Comparison of ENCODE assay signal across 15 cellular contexts in genomic region chr11:76663912-76664440, GRCh38. TPM values are rescaled to one million over a fixed set of nuclear protein-coding genes. Genes with fewer than 3 reads are reported as not detected.
DNase-seq lines count a peak whose midpoint lies in the region; ATAC-seq, FAIRE-seq and TF ChIP-seq lines count a peak whose summit lies in the region.
"Had no signal": no experiment of that assay in that cellular context is flagged by ENCODE, and none has a peak within 500 bp of the region (broad histone marks: within the 10 kb centered on the region; RNA-seq: fewer than 3 reads in every experiment).

No MANE protein-coding gene starts in this region.

- no peak for FAIRE-seq in D721Med (lab: Jason Lieb, UNC)
- FAIRE-seq: G401.6 had no signal

- ATAC-seq in left cardiac atrium (no peak), HG02970 (IDR thresholded peaks at IDR 0.05; ENCODE audit: low FRiP score, unreplicated experiment) (no peak), GM23338 (no peak)

- no peaks in the 10 kb centered on the region for H3K9me3 Mint-ChIP-seq in GM23338

- H3K9me3 ChIP-seq in Peyer's patch (no peaks in the 10 kb centered on the region), sigmoid colon (no peaks in the 10 kb centered on the region)
- H3K9me3 ChIP-seq: colonic mucosa had no signal

- peaks cover 10% of the 10 kb centered on the region for H3K27me3 Mint-ChIP-seq in GM23338 (ENCODE audit: insufficient read depth, low read depth, poor library complexity)

- H3K27me3 ChIP-seq in Peyer's patch (no peaks in the 10 kb centered on the region), sigmoid colon (peaks cover 0 to 3% (median 0%) of the 10 kb centered on the region in 3 donors), GM23338 (ENCODE audit: insufficient read depth) (no peaks in the 10 kb centered on the region)
- H3K27me3 ChIP-seq: colonic mucosa had no signal

- H3F3A ChIP-seq in GM23338 (replicated peaks; ENCODE audit: low read depth), result no peaks in the 10 kb centered on the region

- no peak overlapping the region for H3K4me2 ChIP-seq in GM23338

- no peak overlapping the region for H3K4me3 Mint-ChIP-seq in GM23338

- H3K4me3 ChIP-seq in Peyer's patch (no peak overlapping the region), sigmoid colon (no peak overlapping the region), GM23338 (no peak overlapping the region)
- H3K4me3 ChIP-seq: colonic mucosa, GM12878 had no signal

- H3K36me3 ChIP-seq in Peyer's patch, result no peaks in the 10 kb centered on the region
- H3K36me3 ChIP-seq in sigmoid colon, result no peaks in the 10 kb centered on the region
- H3K36me3 ChIP-seq in GM23338 (ENCODE audit: insufficient read depth), result no peaks in the 10 kb centered on the region
- H3K36me3 ChIP-seq: colonic mucosa had no signal

- H3K4me1 ChIP-seq in Peyer's patch (peaks cover 0 to 8% (median 6%) of the 10 kb centered on the region in 4 donors), sigmoid colon (peaks cover 0 to 5% (median 1%) of the 10 kb centered on the region in 4 donors), GM23338 (ENCODE audit: insufficient read depth) (no peaks in the 10 kb centered on the region; the same call in 1 of the 2 replicates)
- H3K4me1 ChIP-seq: colonic mucosa had no signal

- H3K27ac ChIP-seq in Peyer's patch, result peak overlapping the region in 1 of 4 donors; percentile 39
- H3K27ac ChIP-seq in sigmoid colon, result no peak overlapping the region
- no peak overlapping the region for H3K27ac ChIP-seq in GM23338 (ENCODE audit: low read depth)
- H3K27ac ChIP-seq: colonic mucosa had no signal

- TF ChIP-seq EP300 in sigmoid colon (IDR thresholded peaks at IDR 0.05), result no peak

- H3K9me2 ChIP-seq in GM23338 (ENCODE audit: insufficient read depth), result no peaks in the 10 kb centered on the region

- no peak overlapping the region for H2AFZ ChIP-seq in GM23338

- WGBS in sigmoid colon, 2 donors, result 88 to 91% methylated on average over 7 of the region's 7 CpGs

- TF ChIP-seq POLR2A in Peyer's patch (IDR thresholded peaks at IDR 0.05), result no peak
- no peak for TF ChIP-seq POLR2A in sigmoid colon (IDR thresholded peaks at IDR 0.05)
- TF ChIP-seq POLR2A in erythroblast (IDR thresholded peaks at IDR 0.05; ENCODE audit: low read length), result no peak

- H3K27ac Mint-ChIP-seq in GM23338, result no peak overlapping the region

- H3K79me2 ChIP-seq in GM23338 (replicated peaks; ENCODE audit: insufficient read depth), result no peaks in the 10 kb centered on the region

- intact Hi-C loops in left cardiac atrium (cut with DNase I) (loop anchor here in 1 of 2 donors (10.0 kb wide), 1 partner anchor 49 kb away; no protein-coding TSS in a partner anchor), sigmoid colon (cut with DNase I) (no loop called here)

- peaks cover 27% of the 10 kb centered on the region for H3K4me1 Mint-ChIP-seq in GM23338

- TF ChIP-seq CTCF in D721Med (IDR thresholded peaks at IDR 0.05; ENCODE audit: insufficient read depth, missing control alignments) (no peak), Peyer's patch (IDR thresholded peaks at IDR 0.05) (no peak), sigmoid colon (IDR thresholded peaks at IDR 0.05) (no peak), GM23338 (conservative IDR thresholded peaks at IDR 0.05; ENCODE audit: low read depth in 2 of 2) (no peak)

- DNase-seq in D721Med (ENCODE audit: insufficient read length, low spot score), result peak; percentile 8
- peak in 2 of 3 donors; percentile 23 to 30 for DNase-seq in Peyer's patch
- DNase-seq in left cardiac atrium, result peak; percentile 11
- peak; percentile 41 for DNase-seq in sigmoid colon
- DNase-seq in GM23338 (ENCODE audit: low spot score), result no peak
- no peak for DNase-seq in T1000 (lab: John Stamatoyannopoulos, UW)
- no peak for DNase-seq in erythroblast (lab: John Stamatoyannopoulos, UW)
- DNase-seq: activated CD8-positive, alpha-beta memory T cell treated with anti-CD3 and anti-CD28 coated beads, Interleukin-2, amount 50 U/mL, for 48 hours; colonic mucosa; foreskin fibroblast; NCI-H1417; nucleus accumbens had no signal

- H3K36me3 Mint-ChIP-seq in GM23338 (ENCODE audit: low read depth), result no peaks in the 10 kb centered on the region

- no peaks in the 10 kb centered on the region for H4K20me1 ChIP-seq in GM23338 (replicated peaks; ENCODE audit: insufficient read depth)

TF ChIP-seq in GM23338, 12 proteins besides CTCF, POLR2A, EP300 and RAD21:
- TF ChIP-seq CREB1 (CRISPR knock-in tag; IDR thresholded peaks at IDR 0.05; ENCODE audit: low read depth) (no peak), JUNB (IDR thresholded peaks at IDR 0.05; ENCODE audit: unreplicated experiment) (no peak), EZH2phosphoT487 (IDR thresholded peaks at IDR 0.05; ENCODE audit: unreplicated experiment) (no peak), NANOG (IDR thresholded peaks at IDR 0.05; ENCODE audit: borderline replicate concordance) (no peak), STAT1 (IDR thresholded peaks at IDR 0.05; ENCODE audit: unreplicated experiment) (no peak)

RNA-seq across cellular contexts. Expression of gene LRRC32, which starts 6.6 kb away (rescaled TPM):
- total RNA-seq in Peyer's patch (10 to 100 TPM in 3 of 4 donors, 1 to 10 TPM in 1; 4.0 to 36.7 (median 23.0) TPM), left cardiac atrium (10 to 100 TPM; 43.8 to 88.2 TPM), sigmoid colon (10 to 100 TPM in 3 of 4 donors, 1 to 10 TPM in 1; 6.4 to 30.7 (median 16.2) TPM)
- polyA plus RNA-seq in sigmoid colon (10 to 100 TPM in 1 of 3 donors, 1 to 10 TPM in 1, under 1 TPM in 1; 0.69 to 18.3 (median 1.8) TPM), GM23338 (2016; fragmentation: Nextera tagmentation; extraction: Ambion mirVana) (0.52 and 0.58 TPM in 2 replicates)
- total RNA-seq in GM23338 (2014; rRNA removed; shearing (Covaris generic)), result 0.42 and 0.89 TPM in 2 replicates

Comparison
In these comparisons a context has a peak if more than half of its experiments do, and no peak if none do; other contexts are left out.
1. DNase-seq: peak in D721Med (single experiment), Peyer's patch (2 of 3), left cardiac atrium (single experiment) and sigmoid colon (single experiment); none in GM23338 (single experiment), T1000 (single experiment) and erythroblast (0 of 2).